In the genomic region with DNA sequence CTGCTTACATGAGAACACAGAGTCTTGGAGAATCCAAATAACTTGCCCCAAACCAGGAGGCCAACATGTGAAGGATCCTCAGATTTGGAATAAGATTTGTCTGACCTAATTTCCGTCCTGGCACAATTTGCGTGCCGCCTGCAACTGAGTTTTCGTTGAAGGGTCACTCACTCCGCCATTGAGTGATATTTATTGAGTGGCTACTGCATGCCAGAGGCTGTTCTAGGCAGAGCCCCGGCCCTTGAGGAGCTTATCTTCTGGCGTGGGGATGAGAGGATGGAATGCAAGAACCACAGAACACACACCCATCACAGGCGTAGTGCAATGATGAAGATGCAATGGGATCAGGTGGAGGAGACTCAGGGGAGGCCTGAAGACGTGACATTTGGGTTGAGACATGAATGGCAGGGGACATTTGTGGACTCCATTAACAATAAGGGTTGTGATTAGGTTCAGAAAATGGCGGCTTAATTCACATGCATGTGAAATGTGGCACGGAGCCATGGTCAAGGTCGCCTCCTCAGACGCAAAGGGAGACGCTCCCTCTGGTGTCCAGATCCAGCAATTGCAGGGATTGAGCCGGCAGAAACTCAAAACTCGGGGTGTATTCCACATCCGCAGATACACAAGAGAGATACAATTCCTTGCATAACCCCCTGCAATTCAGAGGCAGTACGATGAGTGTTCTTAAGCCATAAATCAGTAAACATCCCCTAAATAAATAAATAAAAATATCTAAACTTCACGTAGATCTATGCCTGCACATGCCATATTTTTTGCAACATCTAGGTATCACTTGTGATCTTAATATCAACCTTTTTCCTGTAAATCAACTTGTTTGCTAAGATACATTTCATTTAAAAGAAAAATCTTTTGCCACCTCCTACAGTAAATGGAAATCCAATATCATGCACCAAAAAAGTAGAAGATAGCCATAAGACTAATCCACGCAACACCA, we compare ENCODE assay signal across 8 cellular contexts. TPM values are rescaled to one million over a fixed set of nuclear protein-coding genes. Genes with fewer than 3 reads are reported as not detected.
DNase-seq lines count a peak whose midpoint lies in the region; ATAC-seq and TF ChIP-seq lines count a peak whose summit lies in the region.

No MANE protein-coding gene starts in this region.

- peak; percentile 96 for TF ChIP-seq CTCF in GM12864 (IDR thresholded peaks at IDR 0.05; ENCODE audit: low read depth, low read length, missing control alignments)
- TF ChIP-seq CTCF in parathyroid adenoma (IDR thresholded peaks at IDR 0.05): peak; percentile 93
- TF ChIP-seq CTCF in upper lobe of right lung (IDR thresholded peaks at IDR 0.05): peak; percentile 89

- H3K27me3 Mint-ChIP-seq in activated naive CD4-positive, alpha-beta T cell treated with anti-CD3 and anti-CD28 coated beads, Interleukin-2, amount 10 ng/mL, durations not matched to agents 7 days and 5 days: peaks cover 8% of the 10 kb centered on the region

- H3K36me3 Mint-ChIP-seq in activated naive CD4-positive, alpha-beta T cell treated with anti-CD3 and anti-CD28 coated beads, Interleukin-2, amount 10 ng/mL, durations not matched to agents 7 days and 5 days: no peaks in the 10 kb centered on the region

- peak overlapping the region; percentile 73 for H2AFZ ChIP-seq in parathyroid adenoma

- H3K27ac ChIP-seq in parathyroid adenoma: no peak overlapping the region
- H3K27ac ChIP-seq in upper lobe of right lung: no peak overlapping the region

- no peak overlapping the region for H3K27ac Mint-ChIP-seq in activated naive CD4-positive, alpha-beta T cell treated with anti-CD3 and anti-CD28 coated beads, Interleukin-2, amount 10 ng/mL, durations not matched to agents 7 days and 5 days

- no peak overlapping the region for H3K4me3 Mint-ChIP-seq in activated naive CD4-positive, alpha-beta T cell treated with anti-CD3 and anti-CD28 coated beads, Interleukin-2, amount 10 ng/mL, durations not matched to agents 7 days and 5 days

- no peaks in the 10 kb centered on the region for H3K79me2 ChIP-seq in parathyroid adenoma

- H3K4me3 ChIP-seq in GM12864 (ENCODE audit: low read depth, low read length): no peak overlapping the region
- no peak overlapping the region for H3K4me3 ChIP-seq in parathyroid adenoma (ENCODE audit: low read depth, low read length)
- H3K4me3 ChIP-seq in upper lobe of right lung: no peak overlapping the region

- CTCF ChIA-PET in activated naive CD4-positive, alpha-beta T cell treated with anti-CD3 and anti-CD28 coated beads, Interleukin-2, amount 10 ng/mL, durations not matched to agents 7 days and 5 days (lab: Charles Lee): no interaction called here

- H3K27me3 ChIP-seq in parathyroid adenoma (ENCODE audit: control insufficient read depth, insufficient read depth, low read length) (no peaks in the 10 kb centered on the region), upper lobe of right lung (no peaks in the 10 kb centered on the region)

- H3K36me3 ChIP-seq in parathyroid adenoma (ENCODE audit: control insufficient read depth, insufficient read depth, low read length): no peaks in the 10 kb centered on the region
- H3K36me3 ChIP-seq in upper lobe of right lung: no peaks in the 10 kb centered on the region

- ATAC-seq in upper lobe of right lung: peak; percentile 78
- ATAC-seq in GM19328 (IDR thresholded peaks at IDR 0.05; ENCODE audit: unreplicated experiment): no peak

- H3K4me2 ChIP-seq in parathyroid adenoma (ENCODE audit: low read length): no peak overlapping the region

- DNase-seq in GM12864 (ENCODE audit: low read depth) (peak; percentile 24), NCI-H1048 (lab: John Stamatoyannopoulos, UW) (peak; percentile 74), SK-N-DZ (ENCODE audit: low spot score) (peak; percentile 83), glomerular visceral epithelial cell (ENCODE audit: extremely low spot score) (peak; percentile 75), upper lobe of right lung (peak; percentile 84)
- DNase-seq in activated naive CD4-positive, alpha-beta T cell treated with anti-CD3 and anti-CD28 coated beads, Interleukin-2, amount 10 ng/mL, durations not matched to agents 7 days and 5 days: peak; percentile 75

- peaks cover 4% of the 10 kb centered on the region for H3K4me1 Mint-ChIP-seq in activated naive CD4-positive, alpha-beta T cell treated with anti-CD3 and anti-CD28 coated beads, Interleukin-2, amount 10 ng/mL, durations not matched to agents 7 days and 5 days

- no peak overlapping the region for H3K9ac ChIP-seq in parathyroid adenoma

- no peaks in the 10 kb centered on the region for H3K9me3 Mint-ChIP-seq in activated naive CD4-positive, alpha-beta T cell treated with anti-CD3 and anti-CD28 coated beads, Interleukin-2, amount 10 ng/mL, durations not matched to agents 7 days and 5 days

- no peaks in the 10 kb centered on the region for H3K9me3 ChIP-seq in parathyroid adenoma (ENCODE audit: control insufficient read depth, low read length)
- no peaks in the 10 kb centered on the region for H3K9me3 ChIP-seq in upper lobe of right lung

- intact Hi-C loops in upper lobe of right lung (cut with DNase I): loop anchor here (10.0 kb wide), 1 partner anchor 192 kb away; no protein-coding TSS in a partner anchor

- peaks cover 2% of the 10 kb centered on the region for H3K4me1 ChIP-seq in parathyroid adenoma
- H3K4me1 ChIP-seq in upper lobe of right lung: peaks cover 17% of the 10 kb centered on the region

RNA-seq across cellular contexts. Expression of a gene that starts 57.9 kb away (rescaled TPM):
- 27.9 and 32.2 TPM in 2 replicates for polyA plus RNA-seq in SK-N-DZ (2014; cell fraction: cytosol; rRNA removed)
- polyA plus RNA-seq in SK-N-DZ (2014; cell fraction: nucleus; rRNA removed): 8.1 and 11.4 TPM in 2 replicates
- total RNA-seq in upper lobe of right lung: 9.3 TPM

Comparison
In these comparisons a context has a peak if more than half of its experiments do, and no peak if none do; other contexts are left out.
1. DNase-seq: peak in every context shown above with its lines; median percentile 84 in upper lobe of right lung; 83 in SK-N-DZ; 75 in activated naive CD4-positive, alpha-beta T cell treated with anti-CD3 and anti-CD28 coated beads, Interleukin-2, amount 10 ng/mL, durations not matched to agents 7 days and 5 days; 75 in glomerular visceral epithelial cell; 74 in NCI-H1048; 24 in GM12864.